24 cellular contexts compared by ENCODE assay signal in genomic region chr13:87925006-87925405, GRCh38.
"Had no signal": no experiment of that assay in that cellular context is flagged by ENCODE, and none has a peak within 500 bp of the region (broad histone marks: within the 10 kb centered on the region; RNA-seq: fewer than 3 reads in every experiment).

No MANE protein-coding gene starts in this region.

- H3K36me3 ChIP-seq: colonic mucosa, esophagus muscularis mucosa, sigmoid colon, stomach, thyroid gland, vagina had no signal

- H3K36me3 Mint-ChIP-seq: mesothelial cell of epicardium; naive B cell; natural killer cell treated with Interleukin-12 subunit alpha and Interleukin-12 subunit beta and Interleukin-15 and Interleukin-18, amount 100 ng/mL, for 72 hours; stimulated activated effector memory CD8-positive, alpha-beta T cell treated with anti-CD3 and anti-CD28 coated beads, Interleukin-12 subunit alpha, Interleukin-12 subunit beta, amount 100 ng/mL, for 72 hours had no signal

- H3K4me1 ChIP-seq: colonic mucosa, esophagus muscularis mucosa, parathyroid adenoma, sigmoid colon, stomach, thyroid gland, vagina had no signal

- H3K9ac ChIP-seq: parathyroid adenoma had no signal

- H3K79me2 ChIP-seq: parathyroid adenoma had no signal

- H3K27me3 Mint-ChIP-seq: dendritic cell treated with granulocyte-macrophage colony-stimulating factor and Interleukin-4, amounts not matched to agents 40 ng/mL and 50 ng/mL, for 4 days; naive B cell; progenitor cell of endocrine pancreas had no signal

- H3K27ac ChIP-seq: colonic mucosa, esophagus muscularis mucosa, parathyroid adenoma, sigmoid colon, stomach, thyroid gland, vagina had no signal

- H3K27ac Mint-ChIP-seq: dendritic cell treated with granulocyte-macrophage colony-stimulating factor and Interleukin-4, amounts not matched to agents 40 ng/mL and 50 ng/mL, for 4 days; endodermal cell; mesothelial cell of epicardium; naive B cell; natural killer cell treated with Interleukin-12 subunit alpha and Interleukin-12 subunit beta and Interleukin-15 and Interleukin-18, amount 100 ng/mL, for 72 hours; progenitor cell of endocrine pancreas; stimulated activated effector memory CD8-positive, alpha-beta T cell treated with anti-CD3 and anti-CD28 coated beads, Interleukin-12 subunit alpha, Interleukin-12 subunit beta, amount 100 ng/mL, for 72 hours had no signal

- H3K4me1 Mint-ChIP-seq: endodermal cell; naive B cell; neural crest cell; stimulated activated effector memory CD8-positive, alpha-beta T cell treated with anti-CD3 and anti-CD28 coated beads, Interleukin-12 subunit alpha, Interleukin-12 subunit beta, amount 100 ng/mL, for 72 hours had no signal

- H3K4me3 Mint-ChIP-seq: dendritic cell treated with granulocyte-macrophage colony-stimulating factor and Interleukin-4, amounts not matched to agents 40 ng/mL and 50 ng/mL, for 4 days; endodermal cell; mesothelial cell of epicardium; naive B cell; natural killer cell treated with Interleukin-12 subunit alpha and Interleukin-12 subunit beta and Interleukin-15 and Interleukin-18, amount 100 ng/mL, for 72 hours; neural crest cell; stimulated activated effector memory CD8-positive, alpha-beta T cell treated with anti-CD3 and anti-CD28 coated beads, Interleukin-12 subunit alpha, Interleukin-12 subunit beta, amount 100 ng/mL, for 72 hours had no signal

- DNase-seq: colonic mucosa; effector CD8-positive, alpha-beta T cell; endodermal cell; left ventricle myocardium superior; mesenchymal stem cell; mucosa of descending colon; naive B cell; right cardiac atrium; sigmoid colon; stimulated activated CD4-positive, alpha-beta T cell treated with anti-CD3 and anti-CD28 coated beads, Interleukin-2, amount 100 ng/mL, for 24 hours; stimulated activated CD4-positive, alpha-beta T cell treated with anti-CD3 and anti-CD28 coated beads, Interleukin-4, amount 100 ng/mL, for 24 hours; stimulated activated naive CD4-positive, alpha-beta T cell treated with Interleukin-2 at 50 U/mL for 16 hours; stomach; thyroid gland; trophoblast cell had no signal

- H3K27me3 ChIP-seq: colonic mucosa, esophagus muscularis mucosa, sigmoid colon, stomach, thyroid gland, vagina had no signal

- H2AFZ ChIP-seq: parathyroid adenoma had no signal

- H3K9me3 ChIP-seq: colonic mucosa, esophagus muscularis mucosa, mucosa of descending colon, stomach, thyroid gland, vagina had no signal

- ATAC-seq: left ventricle myocardium superior; mucosa of descending colon; natural killer cell treated with Interleukin-12 subunit alpha and Interleukin-12 subunit beta and Interleukin-15 and Interleukin-18, amount 100 ng/mL, for 72 hours; right cardiac atrium; stimulated activated effector memory CD8-positive, alpha-beta T cell treated with anti-CD3 and anti-CD28 coated beads, Interleukin-12 subunit alpha, Interleukin-12 subunit beta, amount 100 ng/mL, for 72 hours had no signal

- H3K9me3 Mint-ChIP-seq: endodermal cell, neural crest cell had no signal

- H3K4me3 ChIP-seq: colonic mucosa, esophagus muscularis mucosa, mucosa of descending colon, sigmoid colon, stomach, thyroid gland, vagina had no signal
